Comparison of ENCODE assay signal across 8 cellular contexts in genomic region chr13:30340367-30341184, GRCh38. TPM values are rescaled to one million over a fixed set of nuclear protein-coding genes. Genes with fewer than 3 reads are reported as not detected.
DNase-seq lines count a peak whose midpoint lies in the region; ATAC-seq, FAIRE-seq and TF ChIP-seq lines count a peak whose summit lies in the region.
"Had no signal": no experiment of that assay in that cellular context is flagged by ENCODE, and none has a peak within 500 bp of the region (broad histone marks: within the 10 kb centered on the region; RNA-seq: fewer than 3 reads in every experiment).

No MANE protein-coding gene starts in this region.

- peak; percentile 14 for DNase-seq in NCI-H226
- DNase-seq in H1 (ENCODE audit: low read depth in 1 of 2, low spot score in 2 of 2), result no peak
- peak; percentile 84 to 93 for DNase-seq in uterus
- DNase-seq in Calu3, result no peak
- DNase-seq: NCI-H526 had no signal

- no peak overlapping the region for H3K56ac ChIP-seq in H1 (replicated peaks; ENCODE audit: insufficient read length, low read depth, low read length)

- ATAC-seq in HG02938 (IDR thresholded peaks at IDR 0.05; ENCODE audit: unreplicated experiment), result no peak
- ATAC-seq in HG02610 (IDR thresholded peaks at IDR 0.05; ENCODE audit: unreplicated experiment), result no peak

- H2BK5ac ChIP-seq in H1 (ENCODE audit: low read depth, low read length), result no peak overlapping the region

- no peaks in the 10 kb centered on the region for H3K9me3 Mint-ChIP-seq in Calu3 (ENCODE audit: low read depth, unreplicated experiment)

- H3K27ac Mint-ChIP-seq in Calu3 (ENCODE audit: unreplicated experiment), result no peak overlapping the region

- no peak overlapping the region for H4K91ac ChIP-seq in H1 (replicated peaks; ENCODE audit: insufficient read length, low read length)

- H2BK20ac ChIP-seq in H1 (ENCODE audit: low read length), result no peak overlapping the region

- H3K4me2 ChIP-seq in H1 (ENCODE audit: insufficient read depth in 1 of 2, low read depth in 2 of 2, low read length in 2 of 2), result no peak overlapping the region

- 96% methylated on average over 9 of the region's 9 CpGs; no CpG with 5 or more reads in 1 of the 2 experiments for WGBS in H1 (ENCODE audit: extremely low coverage in 1 of 2, insufficient coverage in 1 of 2, insufficient read length in 1 of 2, insufficient replicate concordance in 2 of 2, low coverage in 1 of 2, low lambda C conversion rate in 2 of 2, missing lambda C conversion rate in 1 of 2), 2 experiments
- WGBS in mesodermal cell (ENCODE audit: insufficient coverage in 2 of 2), 2 experiments, result 77 to 80% methylated on average over 1 to 5 of the region's 9 CpGs

- no peaks in the 10 kb centered on the region for H3K36me3 Mint-ChIP-seq in Calu3 (ENCODE audit: insufficient read depth, unreplicated experiment)

- H3K4me1 ChIP-seq in H1 (replicated peaks in 1 of 4; ENCODE audit: control insufficient read depth in 3 of 4, insufficient read depth in 4 of 4, low read length in 3 of 4) (peaks cover 0 to 5% (median 2%) of the 10 kb centered on the region in 4 experiments; a peak in 3 of 7 replicates), mesodermal cell (ENCODE audit: control insufficient read depth, insufficient read depth, low read length, poor library complexity, severe bottlenecking) (peaks cover 32% of the 10 kb centered on the region), uterus (peaks cover 16 to 33% of the 10 kb centered on the region in 2 donors)

- H2BK120ac ChIP-seq in H1 (replicated peaks; ENCODE audit: low read depth, low read length), result no peak overlapping the region

- no peaks in the 10 kb centered on the region for H3K79me1 ChIP-seq in H1 (ENCODE audit: low read depth, low read length)

- POLR2A ChIA-PET in H1 (lab: Charles Lee; ENCODE audit: partially characterized antibody), result no interaction called here

- H3K23ac ChIP-seq in H1 (ENCODE audit: insufficient read length), result no peak overlapping the region

- FAIRE-seq in H1 (lab: Jason Lieb, UNC), result no peak

- no peaks in the 10 kb centered on the region for H3K79me2 ChIP-seq in H1 (ENCODE audit: control insufficient read depth in 1 of 2, insufficient read depth in 2 of 2, low read length in 2 of 2)

- H4K20me1 ChIP-seq in H1 (replicated peaks in 1 of 2; ENCODE audit: control insufficient read depth in 1 of 2, insufficient read depth in 2 of 2, low read length in 2 of 2), result no peaks in the 10 kb centered on the region

- intact Hi-C loops in uterus (cut with DNase I; ENCODE audit: low total_unique reads), result loop anchor here (5.0 kb wide), 1 partner anchor 122 kb away; no protein-coding TSS in a partner anchor
- intact Hi-C loops in Calu3 (cut with micrococcal nuclease; ENCODE audit: unreplicated experiment), result no loop called here

- no peak for TF ChIP-seq RAD21 in H1 (IDR thresholded peaks at IDR 0.05 in 1 of 2, conservative IDR thresholded peaks at IDR 0.05 in 1 of 2; ENCODE audit: low read depth in 2 of 2, low read length in 2 of 2)

- no peaks in the 10 kb centered on the region for H3K9me3 ChIP-seq in H1 (ENCODE audit: insufficient read depth in 2 of 2, low read depth in 1 of 2, low read length in 1 of 2)
- H3K9me3 ChIP-seq in mesodermal cell (ENCODE audit: control insufficient read depth, low read length), result no peaks in the 10 kb centered on the region
- no peaks in the 10 kb centered on the region for H3K9me3 ChIP-seq in uterus

- no peak overlapping the region for H2BK15ac ChIP-seq in H1 (ENCODE audit: low read length)

- BruUV-seq in Calu3 (replicated peaks; lab: Mats Ljungman, UMichigan), result no TSS peak

- CTCF ChIA-PET in H1 (lab: Charles Lee; ENCODE audit: partially characterized antibody) (interaction anchor here (0.7 to 1.8 kb wide), 3 partner anchors 14 to 208 kb away, joined by 3 to 8 read pairs (median 4); no protein-coding TSS in a partner anchor), Calu3 (lab: Charles Lee) (no interaction called here)

- H3K4me3 Mint-ChIP-seq in Calu3 (ENCODE audit: low read depth, unreplicated experiment), result no peak overlapping the region

- no peak overlapping the region for H3K9ac ChIP-seq in H1 (replicated peaks in 1 of 4; ENCODE audit: extremely low read depth in 1 of 4, low read depth in 3 of 4, low read length in 3 of 4)

- no peak overlapping the region for H3K14ac ChIP-seq in H1 (ENCODE audit: insufficient read length)

- H3K36me3 ChIP-seq in H1 (ENCODE audit: control insufficient read depth in 2 of 4, insufficient read depth in 4 of 4, low read length in 3 of 4) (no peaks in the 10 kb centered on the region), mesodermal cell (ENCODE audit: control insufficient read depth, insufficient read depth, low read length) (no peaks in the 10 kb centered on the region), uterus (no peaks in the 10 kb centered on the region)

- H4K5ac ChIP-seq in H1 (ENCODE audit: insufficient read length, low read depth, low read length), result no peak overlapping the region

- no peaks in the 10 kb centered on the region for H3K27me3 Mint-ChIP-seq in Calu3 (ENCODE audit: unreplicated experiment)

- H4K8ac ChIP-seq in H1 (ENCODE audit: extremely low read depth, insufficient read depth, low read length), result no peak overlapping the region

- H3K4me1 Mint-ChIP-seq in Calu3 (ENCODE audit: low read depth, unreplicated experiment), result peaks cover 31% of the 10 kb centered on the region

- H2AK5ac ChIP-seq in H1 (ENCODE audit: low read depth, low read length), result no peak overlapping the region

- peak overlapping the region; percentile 73; the same call in 1 of the 2 replicates for H2AFZ ChIP-seq in H1 (ENCODE audit: low read length)

- H3K4me3 ChIP-seq in H1 (ENCODE audit: extremely low read depth in 1 of 4, insufficient read depth in 2 of 4, low read depth in 3 of 4, low read length in 4 of 4), result no peak overlapping the region
- H3K4me3 ChIP-seq in mesodermal cell (ENCODE audit: extremely low read depth, insufficient read depth, low read length, poor library complexity, severe bottlenecking), result no peak overlapping the region
- H3K4me3 ChIP-seq in uterus, result peak overlapping the region; percentile 6 to 10

- no peak overlapping the region for H2BK12ac ChIP-seq in H1 (ENCODE audit: low read depth, low read length)

- no peaks in the 10 kb centered on the region; a peak in 1 of 7 replicates for H3K27me3 ChIP-seq in H1 (replicated peaks in 1 of 4; ENCODE audit: control insufficient read depth in 3 of 4, extremely low read depth in 1 of 4, insufficient read depth in 3 of 4, low read length in 3 of 4)
- no peaks in the 10 kb centered on the region for H3K27me3 ChIP-seq in uterus

- no peak for TF ChIP-seq POLR2A in H1 (IDR thresholded peaks at IDR 0.05; ENCODE audit: control extremely low read depth in 1 of 2, low read depth in 2 of 2, low read length in 2 of 2)
- TF ChIP-seq POLR2A in uterus (IDR thresholded peaks at IDR 0.05), result no peak

- H3K18ac ChIP-seq in H1 (ENCODE audit: extremely low read depth, low read length), result no peak overlapping the region

- H3K23me2 ChIP-seq in H1 (ENCODE audit: low read depth, low read length), result no peaks in the 10 kb centered on the region

- H3K4ac ChIP-seq in H1 (replicated peaks; ENCODE audit: insufficient read length, low read depth, low read length), result no peak overlapping the region

- H3K27ac ChIP-seq in H1 (ENCODE audit: low read depth, low read length) (no peak overlapping the region), mesodermal cell (ENCODE audit: low read depth, low read length, severe bottlenecking) (peak overlapping the region; percentile 85), uterus (peak overlapping the region; percentile 86 to 94)

- TF ChIP-seq EP300 in H1 (IDR thresholded peaks at IDR 0.05; ENCODE audit: borderline replicate concordance in 1 of 2, low read depth in 2 of 2, low read length in 2 of 2), result no peak

- TF ChIP-seq CTCF in H1 (IDR thresholded peaks at IDR 0.05; ENCODE audit: control extremely low read depth in 1 of 3, insufficient read depth in 1 of 3, low read depth in 1 of 3, low read length in 3 of 3), result no peak
- TF ChIP-seq CTCF in uterus (IDR thresholded peaks at IDR 0.05), result no peak
- TF ChIP-seq CTCF in Calu3 (IDR thresholded peaks at IDR 0.05; ENCODE audit: unreplicated experiment), result no peak

TF ChIP-seq in H1, 55 proteins besides CTCF, POLR2A, EP300 and RAD21:
- TF ChIP-seq FOSL1 (IDR thresholded peaks at IDR 0.05; ENCODE audit: insufficient read depth, low read depth, low read length) (no peak), TBP (IDR thresholded peaks at IDR 0.05; ENCODE audit: low read depth, low read length) (no peak), MAX (IDR thresholded peaks at IDR 0.05) (no peak), RXRA (IDR thresholded peaks at IDR 0.05; ENCODE audit: insufficient read depth, low read depth, low read length) (no peak)

RNA-seq across cellular contexts. Expression of gene KATNAL1, which starts 33.2 kb away (rescaled TPM):
- total RNA-seq in H1 (2021; fragmentation: NEBNext Ultra II Directional; extraction: Animal tissue kit (Norgen Biotek cat#: 25700)), result 10.2 and 13.2 TPM in 2 replicates
- 3.0 and 4.0 TPM in 2 replicates for polyA plus RNA-seq in H1 (2011; rRNA removed)
- 4.4 TPM for polyA plus RNA-seq in H1 (2011; cell fraction: cytosol; rRNA removed)
- 1.7 TPM for polyA plus RNA-seq in H1 (2011; cell fraction: nucleus; rRNA removed)
- 4.7 to 8.8 TPM (median 6.6 TPM) in 4 replicates for polyA plus RNA-seq in H1 (2012, experiment 1 of 2)
- polyA plus RNA-seq in H1 (2012, experiment 2 of 2), result 0.38 TPM
- 3.4 TPM for polyA plus RNA-seq in H1 (2013, experiment 1 of 2)
- 3.1 TPM for polyA plus RNA-seq in H1 (2013, experiment 2 of 2)
- 8.2 and 12.3 TPM in 2 replicates for polyA minus RNA-seq in H1 (2011; rRNA and poly(A)+ RNA removed)
- 9.5 TPM for polyA minus RNA-seq in H1 (2011; cell fraction: cytosol; rRNA and poly(A)+ RNA removed)
- polyA minus RNA-seq in H1 (2011; cell fraction: nucleus; rRNA and poly(A)+ RNA removed), result 13.1 TPM
- 13.7 TPM for polyA plus RNA-seq in mesodermal cell (2013, experiment 1 of 2)
- 12.5 TPM for polyA plus RNA-seq in mesodermal cell (2013, experiment 2 of 2)
- 10 to 100 TPM; 24.1 to 65.3 (median 49.9) TPM for total RNA-seq in uterus
- 4.3 and 5.1 TPM in 2 replicates for total RNA-seq in Calu3 (2022)

Comparison
In these comparisons a context has a peak if more than half of its experiments do, and no peak if none do; other contexts are left out.
1. DNase-seq: peak in NCI-H226 (single experiment) and uterus (2 of 2); none in H1 (0 of 2) and Calu3 (single experiment).
2. H3K4me3 ChIP-seq: peak in uterus (2 of 2); none in H1 (0 of 4) and mesodermal cell (single experiment).